Comparison of ENCODE assay signal across 1 cellular context in the genomic region with DNA sequence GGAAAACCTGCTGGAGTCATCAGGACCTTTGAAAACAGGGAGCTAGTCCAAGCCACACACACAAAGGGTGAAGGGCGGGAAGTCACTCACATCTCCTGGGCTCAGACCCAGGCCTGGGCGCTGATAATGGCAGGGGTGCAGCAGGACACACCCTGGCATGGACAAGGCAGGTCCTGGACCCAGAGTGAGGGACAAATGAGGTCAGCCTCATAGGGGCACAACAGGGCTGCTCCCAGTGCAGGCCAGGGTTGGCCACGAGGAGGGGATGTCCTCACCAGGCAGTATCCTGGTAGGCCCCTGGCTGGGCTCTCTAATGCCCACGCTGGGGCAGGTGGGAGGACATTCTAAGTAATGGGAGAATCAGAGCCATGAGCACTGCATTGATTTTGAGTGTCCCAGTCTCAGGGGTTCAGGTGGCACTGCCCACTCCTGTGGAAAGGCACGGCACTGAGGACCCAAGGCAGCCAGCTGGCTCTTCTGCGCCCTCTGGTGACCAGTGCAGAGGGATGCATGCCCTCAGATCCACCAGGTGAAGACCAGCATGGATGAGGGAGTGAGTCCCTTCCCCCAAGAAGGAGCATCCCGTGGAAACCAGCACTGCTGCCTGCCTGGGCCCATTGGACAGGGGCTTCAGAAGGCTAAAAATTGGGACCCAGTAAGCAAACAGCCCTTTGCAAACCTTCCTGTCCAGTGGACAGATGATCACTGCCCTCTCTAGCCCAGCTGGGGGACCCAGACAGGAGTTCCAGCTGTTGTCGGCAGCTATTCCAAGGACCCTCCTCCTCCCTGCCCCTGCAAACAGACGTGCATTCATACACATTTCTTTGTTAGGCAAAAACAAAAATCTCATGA.
TF ChIP-seq lines count a peak whose summit lies in the region.

No MANE protein-coding gene starts in this region.

TF ChIP-seq in HCT116, 20 proteins besides CTCF, POLR2A, EP300 and RAD21 (continued from another document):
- TF ChIP-seq, protein P1, sequence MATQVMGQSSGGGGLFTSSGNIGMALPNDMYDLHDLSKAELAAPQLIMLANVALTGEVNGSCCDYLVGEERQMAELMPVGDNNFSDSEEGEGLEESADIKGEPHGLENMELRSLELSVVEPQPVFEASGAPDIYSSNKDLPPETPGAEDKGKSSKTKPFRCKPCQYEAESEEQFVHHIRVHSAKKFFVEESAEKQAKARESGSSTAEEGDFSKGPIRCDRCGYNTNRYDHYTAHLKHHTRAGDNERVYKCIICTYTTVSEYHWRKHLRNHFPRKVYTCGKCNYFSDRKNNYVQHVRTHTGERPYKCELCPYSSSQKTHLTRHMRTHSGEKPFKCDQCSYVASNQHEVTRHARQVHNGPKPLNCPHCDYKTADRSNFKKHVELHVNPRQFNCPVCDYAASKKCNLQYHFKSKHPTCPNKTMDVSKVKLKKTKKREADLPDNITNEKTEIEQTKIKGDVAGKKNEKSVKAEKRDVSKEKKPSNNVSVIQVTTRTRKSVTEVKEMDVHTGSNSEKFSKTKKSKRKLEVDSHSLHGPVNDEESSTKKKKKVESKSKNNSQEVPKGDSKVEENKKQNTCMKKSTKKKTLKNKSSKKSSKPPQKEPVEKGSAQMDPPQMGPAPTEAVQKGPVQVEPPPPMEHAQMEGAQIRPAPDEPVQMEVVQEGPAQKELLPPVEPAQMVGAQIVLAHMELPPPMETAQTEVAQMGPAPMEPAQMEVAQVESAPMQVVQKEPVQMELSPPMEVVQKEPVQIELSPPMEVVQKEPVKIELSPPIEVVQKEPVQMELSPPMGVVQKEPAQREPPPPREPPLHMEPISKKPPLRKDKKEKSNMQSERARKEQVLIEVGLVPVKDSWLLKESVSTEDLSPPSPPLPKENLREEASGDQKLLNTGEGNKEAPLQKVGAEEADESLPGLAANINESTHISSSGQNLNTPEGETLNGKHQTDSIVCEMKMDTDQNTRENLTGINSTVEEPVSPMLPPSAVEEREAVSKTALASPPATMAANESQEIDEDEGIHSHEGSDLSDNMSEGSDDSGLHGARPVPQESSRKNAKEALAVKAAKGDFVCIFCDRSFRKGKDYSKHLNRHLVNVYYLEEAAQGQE (IDR thresholded peaks at IDR 0.05; ENCODE audit: low read depth), result no peak
- TF ChIP-seq EZH2 (IDR thresholded peaks at IDR 0.05) (no peak), EGR1 (IDR thresholded peaks at IDR 0.05; ENCODE audit: low read depth) (no peak), ATF3 (IDR thresholded peaks at IDR 0.05) (no peak), ZNF274 (IDR thresholded peaks at IDR 0.05; ENCODE audit: low read depth, low read length) (no peak), EZH2phosphoT487 (IDR thresholded peaks at IDR 0.05; ENCODE audit: borderline replicate concordance) (no peak), YY1 (IDR thresholded peaks at IDR 0.05; ENCODE audit: extremely low read depth, insufficient replicate concordance, low read depth, low read length) (no peak), TCF7L2 (IDR thresholded peaks at IDR 0.05; ENCODE audit: borderline replicate concordance, extremely low read depth, insufficient read depth, insufficient read length) (no peak), SP1 (IDR thresholded peaks at IDR 0.05; ENCODE audit: low read depth) (no peak), CEBPB (IDR thresholded peaks at IDR 0.05; ENCODE audit: low read depth) (no peak), ZBTB33 (IDR thresholded peaks at IDR 0.05; ENCODE audit: extremely low read depth, insufficient replicate concordance, low read length) (no peak), FOSL1 (IDR thresholded peaks at IDR 0.05; ENCODE audit: low read depth) (no peak), POLR2AphosphoS5 (IDR thresholded peaks at IDR 0.05; ENCODE audit: low read depth, low read length) (no peak), SRF (IDR thresholded peaks at IDR 0.05; ENCODE audit: low read depth) (no peak), ELF1 (IDR thresholded peaks at IDR 0.05; ENCODE audit: borderline replicate concordance, low read depth) (no peak)
- TF ChIP-seq, protein P2, sequence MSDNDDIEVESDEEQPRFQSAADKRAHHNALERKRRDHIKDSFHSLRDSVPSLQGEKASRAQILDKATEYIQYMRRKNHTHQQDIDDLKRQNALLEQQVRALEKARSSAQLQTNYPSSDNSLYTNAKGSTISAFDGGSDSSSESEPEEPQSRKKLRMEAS (IDR thresholded peaks at IDR 0.05), result no peak
